1 cellular context compared by ENCODE assay signal in the genomic region with DNA sequence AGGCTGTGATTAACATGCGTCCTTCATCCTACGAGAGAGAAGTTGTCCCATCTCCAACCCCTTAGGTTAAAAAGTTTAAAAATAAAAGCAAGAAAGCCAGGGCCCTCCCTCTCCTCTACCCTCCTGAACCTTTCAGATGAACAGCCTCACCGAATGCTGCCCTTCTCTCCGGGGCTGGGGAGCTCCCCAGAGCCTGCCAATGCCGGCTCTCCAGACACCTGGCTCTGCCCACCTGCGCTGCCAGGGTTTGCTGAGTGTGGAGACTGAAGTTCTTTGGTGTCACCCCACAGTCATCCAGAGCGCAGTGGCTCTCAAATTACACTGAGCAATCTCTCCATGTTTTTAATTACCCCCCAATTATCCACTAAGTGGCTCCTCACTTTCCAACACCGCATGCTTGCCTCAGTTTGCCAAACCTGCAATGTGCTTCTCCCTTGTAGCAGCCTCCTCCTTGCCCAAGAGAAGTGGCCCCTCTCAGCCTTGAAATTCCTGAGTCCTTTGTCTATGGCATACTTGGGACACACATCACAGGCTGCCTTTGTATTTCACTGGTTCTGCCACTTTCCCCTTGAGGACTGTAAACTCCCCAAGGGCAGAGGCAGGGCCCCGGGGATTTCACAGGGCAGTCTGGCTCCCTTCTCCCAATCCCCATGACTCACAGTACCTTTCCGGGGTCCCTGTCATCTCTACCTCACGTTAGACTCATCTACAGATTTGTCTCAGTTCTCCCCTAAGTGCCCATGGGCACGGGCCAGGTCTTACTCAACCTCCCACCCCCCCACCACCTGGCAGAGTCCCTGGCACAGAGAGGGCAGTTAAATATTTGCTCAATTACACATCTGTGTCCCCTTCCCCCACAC.
TF ChIP-seq lines count a peak whose summit lies in the region.

No MANE protein-coding gene starts in this region.

TF ChIP-seq in GM12878, 131 proteins besides CTCF, POLR2A, EP300 and RAD21 (continued from another document):
- TF ChIP-seq MEF2B (IDR thresholded peaks at IDR 0.05; ENCODE audit: partially characterized antibody, poor library complexity, severe bottlenecking) (peak; percentile 96), NR2C1 (IDR thresholded peaks at IDR 0.05) (no peak), PAX8 (IDR thresholded peaks at IDR 0.05) (no peak), BACH1 (IDR thresholded peaks at IDR 0.05; ENCODE audit: borderline replicate concordance) (peak; percentile 12; the same call in 1 of the 2 replicates), RELA (IDR thresholded peaks at IDR 0.05; ENCODE audit: borderline replicate concordance, partially characterized antibody) (peak; percentile 77), ZBED1 (IDR thresholded peaks at IDR 0.05; ENCODE audit: borderline replicate concordance) (0 out of 2 replicates have a peak, but pooled peaks have one; percentile 21), TARDBP (IDR thresholded peaks at IDR 0.05; ENCODE audit: borderline replicate concordance) (no peak), CBX5 (IDR thresholded peaks at IDR 0.05; ENCODE audit: low read depth) (no peak), SMAD1 (IDR thresholded peaks at IDR 0.05; ENCODE audit: low read depth, partially characterized antibody) (peak; percentile 18), YBX1 (IDR thresholded peaks at IDR 0.05) (peak; percentile 64; the same call in 1 of the 2 replicates), POU2F2 (IDR thresholded peaks at IDR 0.05; ENCODE audit: borderline replicate concordance, low read depth, low read length) (peak; percentile 54; the same call in 1 of the 3 replicates), ZZZ3 (IDR thresholded peaks at IDR 0.05; ENCODE audit: control insufficient read depth, insufficient read length, low read depth) (no peak), ETV6 (conservative IDR thresholded peaks at IDR 0.05 in 1 of 2, IDR thresholded peaks at IDR 0.05 in 1 of 2; ENCODE audit: borderline replicate concordance in 1 of 2, low read depth in 1 of 2) (0 out of 4 replicates have a peak, but pooled peaks of 1 of the 2 experiments have one; percentile 8), CHD1 (IDR thresholded peaks at IDR 0.05; ENCODE audit: low read depth, low read length) (0 out of 2 replicates have a peak, but pooled peaks have one; percentile 45)
- TF ChIP-seq, protein P1, sequence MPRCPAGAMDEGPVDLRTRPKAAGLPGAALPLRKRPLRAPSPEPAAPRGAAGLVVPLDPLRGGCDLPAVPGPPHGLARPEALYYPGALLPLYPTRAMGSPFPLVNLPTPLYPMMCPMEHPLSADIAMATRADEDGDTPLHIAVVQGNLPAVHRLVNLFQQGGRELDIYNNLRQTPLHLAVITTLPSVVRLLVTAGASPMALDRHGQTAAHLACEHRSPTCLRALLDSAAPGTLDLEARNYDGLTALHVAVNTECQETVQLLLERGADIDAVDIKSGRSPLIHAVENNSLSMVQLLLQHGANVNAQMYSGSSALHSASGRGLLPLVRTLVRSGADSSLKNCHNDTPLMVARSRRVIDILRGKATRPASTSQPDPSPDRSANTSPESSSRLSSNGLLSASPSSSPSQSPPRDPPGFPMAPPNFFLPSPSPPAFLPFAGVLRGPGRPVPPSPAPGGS (IDR thresholded peaks at IDR 0.05; ENCODE audit: borderline replicate concordance, insufficient read depth, low read depth, low read length, poor library complexity, severe bottlenecking): peak; percentile 23
- TF ChIP-seq, protein P2, sequence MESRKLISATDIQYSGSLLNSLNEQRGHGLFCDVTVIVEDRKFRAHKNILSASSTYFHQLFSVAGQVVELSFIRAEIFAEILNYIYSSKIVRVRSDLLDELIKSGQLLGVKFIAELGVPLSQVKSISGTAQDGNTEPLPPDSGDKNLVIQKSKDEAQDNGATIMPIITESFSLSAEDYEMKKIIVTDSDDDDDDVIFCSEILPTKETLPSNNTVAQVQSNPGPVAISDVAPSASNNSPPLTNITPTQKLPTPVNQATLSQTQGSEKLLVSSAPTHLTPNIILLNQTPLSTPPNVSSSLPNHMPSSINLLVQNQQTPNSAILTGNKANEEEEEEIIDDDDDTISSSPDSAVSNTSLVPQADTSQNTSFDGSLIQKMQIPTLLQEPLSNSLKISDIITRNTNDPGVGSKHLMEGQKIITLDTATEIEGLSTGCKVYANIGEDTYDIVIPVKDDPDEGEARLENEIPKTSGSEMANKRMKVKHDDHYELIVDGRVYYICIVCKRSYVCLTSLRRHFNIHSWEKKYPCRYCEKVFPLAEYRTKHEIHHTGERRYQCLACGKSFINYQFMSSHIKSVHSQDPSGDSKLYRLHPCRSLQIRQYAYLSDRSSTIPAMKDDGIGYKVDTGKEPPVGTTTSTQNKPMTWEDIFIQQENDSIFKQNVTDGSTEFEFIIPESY (IDR thresholded peaks at IDR 0.05): no peak
- TF ChIP-seq, protein P3, sequence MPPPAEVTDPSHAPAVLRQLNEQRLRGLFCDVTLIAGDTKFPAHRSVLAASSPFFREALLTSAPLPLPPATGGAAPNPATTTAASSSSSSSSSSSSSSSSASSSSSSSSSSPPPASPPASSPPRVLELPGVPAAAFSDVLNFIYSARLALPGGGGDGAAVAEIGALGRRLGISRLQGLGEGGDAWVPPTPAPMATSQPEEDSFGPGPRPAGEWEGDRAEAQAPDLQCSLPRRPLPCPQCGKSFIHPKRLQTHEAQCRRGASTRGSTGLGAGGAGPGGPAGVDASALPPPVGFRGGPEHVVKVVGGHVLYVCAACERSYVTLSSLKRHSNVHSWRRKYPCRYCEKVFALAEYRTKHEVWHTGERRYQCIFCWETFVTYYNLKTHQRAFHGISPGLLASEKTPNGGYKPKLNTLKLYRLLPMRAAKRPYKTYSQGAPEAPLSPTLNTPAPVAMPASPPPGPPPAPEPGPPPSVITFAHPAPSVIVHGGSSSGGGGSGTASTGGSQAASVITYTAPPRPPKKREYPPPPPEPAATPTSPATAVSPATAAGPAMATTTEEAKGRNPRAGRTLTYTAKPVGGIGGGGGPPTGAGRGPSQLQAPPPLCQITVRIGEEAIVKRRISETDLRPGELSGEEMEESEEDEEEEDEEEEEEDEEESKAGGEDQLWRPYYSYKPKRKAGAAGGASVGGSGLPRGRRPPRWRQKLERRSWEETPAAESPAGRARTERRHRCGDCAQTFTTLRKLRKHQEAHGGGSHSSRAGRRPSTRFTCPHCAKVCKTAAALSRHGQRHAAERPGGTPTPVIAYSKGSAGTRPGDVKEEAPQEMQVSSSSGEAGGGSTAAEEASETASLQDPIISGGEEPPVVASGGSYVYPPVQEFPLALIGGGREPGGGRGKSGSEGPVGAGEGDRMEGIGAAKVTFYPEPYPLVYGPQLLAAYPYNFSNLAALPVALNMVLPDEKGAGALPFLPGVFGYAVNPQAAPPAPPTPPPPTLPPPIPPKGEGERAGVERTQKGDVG (CRISPR knock-in tag; IDR thresholded peaks at IDR 0.05): no peak
